In the genomic region with DNA sequence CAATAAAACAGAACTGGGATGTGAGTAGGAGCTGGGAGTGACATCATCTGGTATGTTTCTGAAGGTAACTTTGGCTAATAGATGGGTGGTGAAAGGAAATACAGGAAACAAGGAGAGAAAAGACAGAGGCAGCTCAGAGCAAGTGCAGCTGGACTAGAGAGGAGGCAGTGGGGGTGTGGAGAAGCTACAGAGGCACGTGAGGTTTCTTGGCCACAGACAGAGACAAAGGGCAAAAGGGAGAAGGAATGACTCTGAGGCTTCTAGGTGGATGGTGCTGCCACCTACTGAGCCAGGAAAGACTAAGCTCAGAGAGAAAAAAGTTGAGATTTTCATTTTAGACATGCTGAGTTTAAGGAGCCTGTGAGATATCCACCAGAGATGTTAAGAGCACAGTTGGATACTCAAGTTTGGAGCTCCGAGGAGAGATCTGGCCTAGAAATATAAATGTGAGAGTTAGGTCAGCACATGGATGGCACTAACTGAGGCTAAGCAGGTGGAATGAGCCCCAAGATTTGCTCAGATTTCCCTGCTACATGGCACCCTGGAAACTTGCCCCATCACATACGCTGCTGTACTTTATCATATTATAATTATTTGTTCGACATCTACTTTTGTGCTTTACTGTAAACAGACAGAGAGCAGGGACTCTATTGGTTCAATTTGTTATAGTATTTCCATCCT, we compare ENCODE assay signal across 8 cellular contexts.
DNase-seq lines count a peak whose midpoint lies in the region; ATAC-seq and TF ChIP-seq lines count a peak whose summit lies in the region.

No MANE protein-coding gene starts in this region.

- H3K27me3 ChIP-seq in HL-60 (ENCODE audit: insufficient read depth, poor library complexity, severe bottlenecking): no peaks in the 10 kb centered on the region
- H3K27me3 ChIP-seq in SJCRH30: no peaks in the 10 kb centered on the region
- no peaks in the 10 kb centered on the region for H3K27me3 ChIP-seq in spleen (replicated peaks in 1 of 7)

- TF ChIP-seq CTCF in HL-60 (IDR thresholded peaks at IDR 0.05; ENCODE audit: insufficient read depth, low read length) (peak; percentile 25), foreskin fibroblast (IDR thresholded peaks at IDR 0.05; ENCODE audit: low read depth, low read length) (peak; percentile 79), spleen (IDR thresholded peaks at IDR 0.05 in 8 of 11, conservative IDR thresholded peaks at IDR 0.05 in 3 of 11) (peak in 1 of 11 experiments; percentile 20)

- H3K9me3 ChIP-seq in SJCRH30 (replicated peaks): 0 out of 2 replicates have a peak, but pooled peaks cover 2% of the 10 kb centered on the region
- peaks cover 0 to 8% (median 0%) of the 10 kb centered on the region in 8 donors for H3K9me3 ChIP-seq in spleen

- DNase-seq in EH (ENCODE audit: low read depth) (peak; percentile 75), HL-60 (ENCODE audit: low read depth in 1 of 2, low spot score in 1 of 2) (peak; percentile 11 to 63), SJCRH30 (peak; percentile 9 to 57), foreskin fibroblast (peak; percentile 56 to 83), retina (peak; percentile 19), spleen (no peak)
- no peak for DNase-seq in NK-92 treated with Interleukin-12 subunit alpha and Interleukin-12 subunit beta, amount 100 ng/mL, for 24 hours (lab: John Stamatoyannopoulos, UW)

- no peaks in the 10 kb centered on the region for H3K4me1 ChIP-seq in SJCRH30
- no peaks in the 10 kb centered on the region for H3K4me1 ChIP-seq in spleen

- H3K4me3 ChIP-seq in HL-60 (replicated peaks; ENCODE audit: insufficient read depth, low read length): no peak overlapping the region
- H3K4me3 ChIP-seq in SJCRH30: no peak overlapping the region
- H3K4me3 ChIP-seq in foreskin fibroblast (ENCODE audit: low read depth in 1 of 2, low read length in 2 of 2): no peak overlapping the region
- no peak overlapping the region for H3K4me3 ChIP-seq in spleen

- TF ChIP-seq POLR2A in spleen (IDR thresholded peaks at IDR 0.05): no peak

- intact Hi-C loops in spleen (cut with DNase I; ENCODE audit: low total_unique reads): no loop called here

- peak; percentile 84 for ATAC-seq in GM19395 (IDR thresholded peaks at IDR 0.05; ENCODE audit: unreplicated experiment)

- 48 to 68% (median 54%) methylated on average over 4 of the region's 4 CpGs for WGBS in spleen, 5 donors

- H3K36me3 ChIP-seq in SJCRH30 (no peaks in the 10 kb centered on the region), spleen (no peaks in the 10 kb centered on the region)

- H3K27ac ChIP-seq in HL-60 (replicated peaks) (no peak overlapping the region), SJCRH30 (no peak overlapping the region), spleen (no peak overlapping the region)

Comparison
In these comparisons a context has a peak if more than half of its experiments do, and no peak if none do; other contexts are left out.
1. DNase-seq: peak in EH (single experiment), HL-60 (2 of 2), SJCRH30 (2 of 2), foreskin fibroblast (2 of 2) and retina (single experiment); none in spleen (single experiment) and NK-92 treated with Interleukin-12 subunit alpha and Interleukin-12 subunit beta, amount 100 ng/mL, for 24 hours (single experiment).